ENCODE assay signal across 8 cellular contexts in genomic region chr2:58762176-58762781, GRCh38.
DNase-seq lines count a peak whose midpoint lies in the region; ATAC-seq, FAIRE-seq and TF ChIP-seq lines count a peak whose summit lies in the region.

No MANE protein-coding gene starts in this region.

- TF ChIP-seq CTCF in Panc1 (IDR thresholded peaks at IDR 0.05) = peak; percentile 78
- TF ChIP-seq CTCF in chondrocyte (IDR thresholded peaks at IDR 0.05) = peak; percentile 85

- CTCF ChIA-PET in Panc1 (lab: Charles Lee) = no interaction called here

- in situ Hi-C loops in Panc1 (cut with HindIII; ENCODE audit: low pct_unique_long_range_greater_than_20kb, low sequenced_read_pairs) = no loop called here

- H3K9me3 Mint-ChIP-seq in chondrocyte (ENCODE audit: low read depth) = no peaks in the 10 kb centered on the region

- H3K27ac Mint-ChIP-seq in chondrocyte (ENCODE audit: unreplicated experiment) = no peak overlapping the region

- H3K4me3 ChIP-seq in Panc1 (ENCODE audit: low read depth in 2 of 2, low read length in 2 of 2) = no peak overlapping the region

- peaks cover 15% of the 10 kb centered on the region for H3K27me3 Mint-ChIP-seq in chondrocyte (ENCODE audit: low read depth)

- intact Hi-C loops in Panc1 (cut with micrococcal nuclease; ENCODE audit: unreplicated experiment) = loop anchor here (2.0 kb wide), 1 partner anchor 191 kb away; no protein-coding TSS in a partner anchor

- ATAC-seq in GM21381 (IDR thresholded peaks at IDR 0.05; ENCODE audit: unreplicated experiment) (peak; percentile 58), Panc1 (peak; percentile 92)

- H3K27ac ChIP-seq in Panc1 (ENCODE audit: low read length) = no peak overlapping the region

- no peaks in the 10 kb centered on the region; the same call in 1 of the 2 replicates for H3K27me3 ChIP-seq in Panc1 (ENCODE audit: control insufficient read depth, insufficient read depth, low read length)

- H3K4me1 ChIP-seq in Panc1 (ENCODE audit: control insufficient read depth, insufficient read depth, low read length) = no peaks in the 10 kb centered on the region

- H3K9me3 ChIP-seq in Panc1 (ENCODE audit: control insufficient read depth, insufficient read depth, low read depth, low read length) = no peaks in the 10 kb centered on the region

- DNase-seq in NCI-H748 (lab: John Stamatoyannopoulos, UW; ENCODE audit: unreplicated experiment) (peak; percentile 53), NCI-H748 treated with DMSO at 0.1 percent for 48 hours (lab: John Stamatoyannopoulos, UW) (no peak), HT-29 (ENCODE audit: low spot score) (peak; percentile 82), Panc1 (ENCODE audit: low read depth, low spot score) (peak; percentile 33), chondrocyte (ENCODE audit: low spot score) (no peak), medulla oblongata (ENCODE audit: extremely low spot score) (peak; percentile 61), frontal cortex (ENCODE audit: low spot score in 2 of 2) (no peak)

- BruUV-seq in Panc1 (replicated peaks; lab: Mats Ljungman, UMichigan) = no TSS peak

- no peaks in the 10 kb centered on the region for H3K4me1 Mint-ChIP-seq in chondrocyte (ENCODE audit: low read depth)

- POLR2A ChIA-PET in Panc1 (lab: Charles Lee) = no interaction called here

- H3K36me3 ChIP-seq in Panc1 (ENCODE audit: control insufficient read depth, insufficient read depth, low read length) = no peaks in the 10 kb centered on the region

- H3K4me3 Mint-ChIP-seq in chondrocyte (ENCODE audit: unreplicated experiment) = no peak overlapping the region

- no peak for FAIRE-seq in frontal cortex (lab: Jason Lieb, UNC)

- no peaks in the 10 kb centered on the region for H3K36me3 Mint-ChIP-seq in chondrocyte (ENCODE audit: low read depth)

Comparison
In these comparisons a context has a peak if more than half of its experiments do, and no peak if none do; other contexts are left out.
1. DNase-seq: peak in NCI-H748 (single experiment), HT-29 (single experiment), Panc1 (single experiment) and medulla oblongata (single experiment); none in NCI-H748 treated with DMSO at 0.1 percent for 48 hours (single experiment), chondrocyte (single experiment) and frontal cortex (0 of 2).